1 cellular context compared by ENCODE assay signal in genomic region chr17:65064452-65065019, GRCh38.
TF ChIP-seq lines count a peak whose summit lies in the region.

No MANE protein-coding gene starts in this region.

TF ChIP-seq in K562, 482 proteins besides CTCF, POLR2A, EP300 and RAD21 (continued from another document and continues in another):
- TF ChIP-seq, protein P1, sequence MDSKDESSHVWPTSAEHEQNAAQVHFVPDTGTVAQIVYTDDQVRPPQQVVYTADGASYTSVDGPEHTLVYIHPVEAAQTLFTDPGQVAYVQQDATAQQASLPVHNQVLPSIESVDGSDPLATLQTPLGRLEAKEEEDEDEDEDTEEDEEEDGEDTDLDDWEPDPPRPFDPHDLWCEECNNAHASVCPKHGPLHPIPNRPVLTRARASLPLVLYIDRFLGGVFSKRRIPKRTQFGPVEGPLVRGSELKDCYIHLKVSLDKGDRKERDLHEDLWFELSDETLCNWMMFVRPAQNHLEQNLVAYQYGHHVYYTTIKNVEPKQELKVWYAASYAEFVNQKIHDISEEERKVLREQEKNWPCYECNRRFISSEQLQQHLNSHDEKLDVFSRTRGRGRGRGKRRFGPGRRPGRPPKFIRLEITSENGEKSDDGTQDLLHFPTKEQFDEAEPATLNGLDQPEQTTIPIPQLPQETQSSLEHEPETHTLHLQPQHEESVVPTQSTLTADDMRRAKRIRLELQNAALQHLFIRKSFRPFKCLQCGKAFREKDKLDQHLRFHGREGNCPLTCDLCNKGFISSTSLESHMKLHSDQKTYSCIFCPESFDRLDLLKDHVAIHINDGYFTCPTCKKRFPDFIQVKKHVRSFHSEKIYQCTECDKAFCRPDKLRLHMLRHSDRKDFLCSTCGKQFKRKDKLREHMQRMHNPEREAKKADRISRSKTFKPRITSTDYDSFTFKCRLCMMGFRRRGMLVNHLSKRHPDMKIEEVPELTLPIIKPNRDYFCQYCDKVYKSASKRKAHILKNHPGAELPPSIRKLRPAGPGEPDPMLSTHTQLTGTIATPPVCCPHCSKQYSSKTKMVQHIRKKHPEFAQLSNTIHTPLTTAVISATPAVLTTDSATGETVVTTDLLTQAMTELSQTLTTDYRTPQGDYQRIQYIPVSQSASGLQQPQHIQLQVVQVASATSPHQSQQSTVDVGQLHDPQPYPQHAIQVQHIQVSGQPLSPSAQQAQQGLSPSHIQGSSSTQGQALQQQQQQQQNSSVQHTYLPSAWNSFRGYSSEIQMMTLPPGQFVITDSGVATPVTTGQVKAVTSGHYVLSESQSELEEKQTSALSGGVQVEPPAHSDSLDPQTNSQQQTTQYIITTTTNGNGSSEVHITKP (IDR thresholded peaks at IDR 0.05; ENCODE audit: partially characterized antibody) = no peak
- TF ChIP-seq, protein P2, sequence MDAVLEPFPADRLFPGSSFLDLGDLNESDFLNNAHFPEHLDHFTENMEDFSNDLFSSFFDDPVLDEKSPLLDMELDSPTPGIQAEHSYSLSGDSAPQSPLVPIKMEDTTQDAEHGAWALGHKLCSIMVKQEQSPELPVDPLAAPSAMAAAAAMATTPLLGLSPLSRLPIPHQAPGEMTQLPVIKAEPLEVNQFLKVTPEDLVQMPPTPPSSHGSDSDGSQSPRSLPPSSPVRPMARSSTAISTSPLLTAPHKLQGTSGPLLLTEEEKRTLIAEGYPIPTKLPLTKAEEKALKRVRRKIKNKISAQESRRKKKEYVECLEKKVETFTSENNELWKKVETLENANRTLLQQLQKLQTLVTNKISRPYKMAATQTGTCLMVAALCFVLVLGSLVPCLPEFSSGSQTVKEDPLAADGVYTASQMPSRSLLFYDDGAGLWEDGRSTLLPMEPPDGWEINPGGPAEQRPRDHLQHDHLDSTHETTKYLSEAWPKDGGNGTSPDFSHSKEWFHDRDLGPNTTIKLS (IDR thresholded peaks at IDR 0.05; ENCODE audit: borderline replicate concordance, low read depth) = no peak
- TF ChIP-seq ZBTB1 (CRISPR knock-in tag; IDR thresholded peaks at IDR 0.05; ENCODE audit: borderline replicate concordance, low read depth) = no peak
- peak; percentile 91 for TF ChIP-seq MAFG (tag; conservative IDR thresholded peaks at IDR 0.05)
- no peak for TF ChIP-seq ZNF121 (CRISPR knock-in tag; conservative IDR thresholded peaks at IDR 0.05)
- TF ChIP-seq, protein P3, sequence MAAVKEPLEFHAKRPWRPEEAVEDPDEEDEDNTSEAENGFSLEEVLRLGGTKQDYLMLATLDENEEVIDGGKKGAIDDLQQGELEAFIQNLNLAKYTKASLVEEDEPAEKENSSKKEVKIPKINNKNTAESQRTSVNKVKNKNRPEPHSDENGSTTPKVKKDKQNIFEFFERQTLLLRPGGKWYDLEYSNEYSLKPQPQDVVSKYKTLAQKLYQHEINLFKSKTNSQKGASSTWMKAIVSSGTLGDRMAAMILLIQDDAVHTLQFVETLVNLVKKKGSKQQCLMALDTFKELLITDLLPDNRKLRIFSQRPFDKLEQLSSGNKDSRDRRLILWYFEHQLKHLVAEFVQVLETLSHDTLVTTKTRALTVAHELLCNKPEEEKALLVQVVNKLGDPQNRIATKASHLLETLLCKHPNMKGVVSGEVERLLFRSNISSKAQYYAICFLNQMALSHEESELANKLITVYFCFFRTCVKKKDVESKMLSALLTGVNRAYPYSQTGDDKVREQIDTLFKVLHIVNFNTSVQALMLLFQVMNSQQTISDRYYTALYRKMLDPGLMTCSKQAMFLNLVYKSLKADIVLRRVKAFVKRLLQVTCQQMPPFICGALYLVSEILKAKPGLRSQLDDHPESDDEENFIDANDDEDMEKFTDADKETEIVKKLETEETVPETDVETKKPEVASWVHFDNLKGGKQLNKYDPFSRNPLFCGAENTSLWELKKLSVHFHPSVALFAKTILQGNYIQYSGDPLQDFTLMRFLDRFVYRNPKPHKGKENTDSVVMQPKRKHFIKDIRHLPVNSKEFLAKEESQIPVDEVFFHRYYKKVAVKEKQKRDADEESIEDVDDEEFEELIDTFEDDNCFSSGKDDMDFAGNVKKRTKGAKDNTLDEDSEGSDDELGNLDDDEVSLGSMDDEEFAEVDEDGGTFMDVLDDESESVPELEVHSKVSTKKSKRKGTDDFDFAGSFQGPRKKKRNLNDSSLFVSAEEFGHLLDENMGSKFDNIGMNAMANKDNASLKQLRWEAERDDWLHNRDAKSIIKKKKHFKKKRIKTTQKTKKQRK (IDR thresholded peaks at IDR 0.05; ENCODE audit: borderline replicate concordance, low read depth, low read length) = no peak
- TF ChIP-seq CCNT2 (IDR thresholded peaks at IDR 0.05; ENCODE audit: borderline replicate concordance, extremely low read depth, insufficient read length, low read depth, low read length) = no peak
- no peak for TF ChIP-seq ZNF24 (IDR thresholded peaks at IDR 0.05)
- no peak for TF ChIP-seq ATF1 (CRISPR knock-in tag; IDR thresholded peaks at IDR 0.05)
- TF ChIP-seq ATF1 (tag; IDR thresholded peaks at IDR 0.05) = peak; percentile 23; the same call in 1 of the 2 replicates
- TF ChIP-seq RUNX1 (IDR thresholded peaks at IDR 0.05; ENCODE audit: low read depth) = no peak
- TF ChIP-seq SMARCB1 (IDR thresholded peaks at IDR 0.05; ENCODE audit: insufficient read length, low read depth) = no peak
- peak; percentile 58 for TF ChIP-seq SMARCA4 (IDR thresholded peaks at IDR 0.05)
- TF ChIP-seq POLR2AphosphoS5 (IDR thresholded peaks at IDR 0.05; ENCODE audit: control insufficient read depth, insufficient read depth, low read depth, low read length) = no peak
- TF ChIP-seq PHF20 (IDR thresholded peaks at IDR 0.05; ENCODE audit: partially characterized antibody) = no peak
- no peak for TF ChIP-seq TBL1XR1 (IDR thresholded peaks at IDR 0.05; ENCODE audit: low read length in 2 of 2)
- no peak for TF ChIP-seq TCFL5 (CRISPR knock-in tag; conservative IDR thresholded peaks at IDR 0.05)
- TF ChIP-seq ZFX (CRISPR knock-in tag; IDR thresholded peaks at IDR 0.05) = peak; percentile 40; the same call in 1 of the 2 replicates
- TF ChIP-seq MCM2 (IDR thresholded peaks at IDR 0.05; ENCODE audit: low read depth) = no peak
- TF ChIP-seq ZNF644 (tag; IDR thresholded peaks at IDR 0.05; ENCODE audit: low read depth) = no peak
- TF ChIP-seq ERF (CRISPR knock-in tag; IDR thresholded peaks at IDR 0.05) = no peak
- TF ChIP-seq, protein P4, sequence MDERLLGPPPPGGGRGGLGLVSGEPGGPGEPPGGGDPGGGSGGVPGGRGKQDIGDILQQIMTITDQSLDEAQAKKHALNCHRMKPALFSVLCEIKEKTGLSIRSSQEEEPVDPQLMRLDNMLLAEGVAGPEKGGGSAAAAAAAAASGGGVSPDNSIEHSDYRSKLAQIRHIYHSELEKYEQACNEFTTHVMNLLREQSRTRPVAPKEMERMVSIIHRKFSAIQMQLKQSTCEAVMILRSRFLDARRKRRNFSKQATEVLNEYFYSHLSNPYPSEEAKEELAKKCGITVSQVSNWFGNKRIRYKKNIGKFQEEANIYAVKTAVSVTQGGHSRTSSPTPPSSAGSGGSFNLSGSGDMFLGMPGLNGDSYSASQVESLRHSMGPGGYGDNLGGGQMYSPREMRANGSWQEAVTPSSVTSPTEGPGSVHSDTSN (CRISPR knock-in tag; IDR thresholded peaks at IDR 0.05; ENCODE audit: low read depth) = no peak
- TF ChIP-seq, protein P4 (tag; conservative IDR thresholded peaks at IDR 0.05; ENCODE audit: low read depth) = no peak
- TF ChIP-seq SMARCA5 (IDR thresholded peaks at IDR 0.05) = no peak
- peak; percentile 39; the same call in 1 of the 2 replicates for TF ChIP-seq SMARCE1 (IDR thresholded peaks at IDR 0.05)
- no peak for TF ChIP-seq NCOA6 (IDR thresholded peaks at IDR 0.05)
- TF ChIP-seq, protein P5, sequence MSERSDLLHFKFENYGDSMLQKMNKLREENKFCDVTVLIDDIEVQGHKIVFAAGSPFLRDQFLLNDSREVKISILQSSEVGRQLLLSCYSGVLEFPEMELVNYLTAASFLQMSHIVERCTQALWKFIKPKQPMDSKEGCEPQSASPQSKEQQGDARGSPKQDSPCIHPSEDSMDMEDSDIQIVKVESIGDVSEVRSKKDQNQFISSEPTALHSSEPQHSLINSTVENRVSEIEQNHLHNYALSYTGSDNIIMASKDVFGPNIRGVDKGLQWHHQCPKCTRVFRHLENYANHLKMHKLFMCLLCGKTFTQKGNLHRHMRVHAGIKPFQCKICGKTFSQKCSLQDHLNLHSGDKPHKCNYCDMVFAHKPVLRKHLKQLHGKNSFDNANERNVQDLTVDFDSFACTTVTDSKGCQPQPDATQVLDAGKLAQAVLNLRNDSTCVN (CRISPR knock-in tag; IDR thresholded peaks at IDR 0.05) = no peak
- no peak for TF ChIP-seq ZNF143 (CRISPR knock-in tag; IDR thresholded peaks at IDR 0.05)
- no peak for TF ChIP-seq NONO (IDR thresholded peaks at IDR 0.05; ENCODE audit: low read depth in 2 of 2, low read length in 1 of 2)
- TF ChIP-seq ZEB2 (IDR thresholded peaks at IDR 0.05) = no peak
- TF ChIP-seq TSHZ1 (CRISPR knock-in tag; IDR thresholded peaks at IDR 0.05) = no peak
- no peak for TF ChIP-seq HIVEP1 (CRISPR knock-in tag; IDR thresholded peaks at IDR 0.05)
- no peak for TF ChIP-seq PHB2 (IDR thresholded peaks at IDR 0.05; ENCODE audit: low read depth)
- TF ChIP-seq RBM15 (IDR thresholded peaks at IDR 0.05; ENCODE audit: insufficient read depth, low read length) = no peak
- TF ChIP-seq SAFB (IDR thresholded peaks at IDR 0.05; ENCODE audit: borderline replicate concordance, low read depth, low read length) = no peak
- TF ChIP-seq HMGXB4 (CRISPR knock-in tag; IDR thresholded peaks at IDR 0.05) = no peak
- peak; percentile 38 for TF ChIP-seq SAP30 (IDR thresholded peaks at IDR 0.05; ENCODE audit: borderline replicate concordance, insufficient read depth, low read depth, low read length, poor library complexity, severe bottlenecking)
- TF ChIP-seq PTRF (tag; IDR thresholded peaks at IDR 0.05) = no peak
- TF ChIP-seq THRB (CRISPR knock-in tag; conservative IDR thresholded peaks at IDR 0.05) = no peak
- TF ChIP-seq NFATC3 (IDR thresholded peaks at IDR 0.05) = no peak
- TF ChIP-seq MTA3 (IDR thresholded peaks at IDR 0.05; ENCODE audit: borderline replicate concordance) = no peak
- TF ChIP-seq RBM17 (IDR thresholded peaks at IDR 0.05; ENCODE audit: borderline replicate concordance, low read depth, low read length) = no peak
- TF ChIP-seq ZFP30 (CRISPR knock-in tag; IDR thresholded peaks at IDR 0.05; ENCODE audit: borderline replicate concordance) = no peak
- no peak for TF ChIP-seq MLLT1 (IDR thresholded peaks at IDR 0.05)
- TF ChIP-seq SMAD2 (IDR thresholded peaks at IDR 0.05; ENCODE audit: low read depth, low read length) = no peak
